ENCODE assay signal across 1 cellular context in the genomic region with DNA sequence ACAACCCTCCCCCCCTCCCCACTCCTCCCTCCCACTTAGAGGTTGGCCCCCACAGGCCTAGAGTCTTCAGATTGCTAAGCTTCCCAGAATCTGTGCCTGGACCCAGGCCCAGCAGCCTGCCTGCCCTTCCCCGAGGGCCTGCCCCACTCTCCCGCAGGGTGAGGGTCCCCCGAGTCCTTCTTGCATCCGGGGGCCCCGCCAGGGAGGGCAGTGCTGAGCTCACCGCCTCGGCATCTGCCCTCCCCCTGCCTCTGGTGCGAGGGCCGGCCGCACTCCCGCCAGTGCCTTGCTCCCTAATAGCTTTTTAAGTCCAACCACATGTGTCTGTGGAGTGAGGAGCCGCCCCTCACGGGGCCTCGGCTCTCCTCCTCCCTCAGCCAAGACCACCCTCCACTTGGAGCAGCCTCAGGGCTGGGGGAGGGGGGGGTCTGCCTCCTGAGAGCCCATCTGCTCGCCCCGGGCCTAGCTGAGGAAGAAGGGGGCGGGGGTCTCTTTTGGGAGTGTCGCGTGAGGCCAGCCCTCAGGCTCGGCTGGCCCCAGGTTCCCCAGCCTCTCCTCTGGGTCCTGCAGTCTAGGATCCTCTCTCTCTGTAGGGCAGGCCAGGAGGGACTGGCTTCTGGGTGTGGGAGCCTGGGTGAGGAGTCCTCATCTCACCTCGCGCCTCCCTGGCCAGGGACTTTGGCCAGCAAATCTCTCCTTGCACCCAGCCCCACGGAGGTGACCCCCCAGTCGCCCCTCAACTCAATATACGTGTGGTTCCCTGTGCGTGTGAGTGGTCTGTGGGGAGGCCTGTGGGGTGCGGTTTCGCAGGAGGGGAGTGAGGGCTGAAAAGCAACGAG.
TF ChIP-seq lines count a peak whose summit lies in the region.

No MANE protein-coding gene starts in this region.

TF ChIP-seq in HEK293, 187 proteins besides CTCF, POLR2A, EP300 and RAD21 (continued from another document):
- TF ChIP-seq, protein P1, sequence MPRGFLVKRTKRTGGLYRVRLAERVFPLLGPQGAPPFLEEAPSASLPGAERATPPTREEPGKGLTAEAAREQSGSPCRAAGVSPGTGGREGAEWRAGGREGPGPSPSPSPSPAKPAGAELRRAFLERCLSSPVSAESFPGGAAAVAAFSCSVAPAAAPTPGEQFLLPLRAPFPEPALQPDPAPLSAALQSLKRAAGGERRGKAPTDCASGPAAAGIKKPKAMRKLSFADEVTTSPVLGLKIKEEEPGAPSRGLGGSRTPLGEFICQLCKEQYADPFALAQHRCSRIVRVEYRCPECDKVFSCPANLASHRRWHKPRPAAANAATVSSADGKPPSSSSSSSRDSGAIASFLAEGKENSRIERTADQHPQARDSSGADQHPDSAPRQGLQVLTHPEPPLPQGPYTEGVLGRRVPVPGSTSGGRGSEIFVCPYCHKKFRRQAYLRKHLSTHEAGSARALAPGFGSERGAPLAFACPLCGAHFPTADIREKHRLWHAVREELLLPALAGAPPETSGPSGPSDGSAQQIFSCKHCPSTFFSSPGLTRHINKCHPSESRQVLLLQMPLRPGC (tag by site-specific recombination; IDR thresholded peaks at IDR 0.05) = no peak
- TF ChIP-seq, protein P2, sequence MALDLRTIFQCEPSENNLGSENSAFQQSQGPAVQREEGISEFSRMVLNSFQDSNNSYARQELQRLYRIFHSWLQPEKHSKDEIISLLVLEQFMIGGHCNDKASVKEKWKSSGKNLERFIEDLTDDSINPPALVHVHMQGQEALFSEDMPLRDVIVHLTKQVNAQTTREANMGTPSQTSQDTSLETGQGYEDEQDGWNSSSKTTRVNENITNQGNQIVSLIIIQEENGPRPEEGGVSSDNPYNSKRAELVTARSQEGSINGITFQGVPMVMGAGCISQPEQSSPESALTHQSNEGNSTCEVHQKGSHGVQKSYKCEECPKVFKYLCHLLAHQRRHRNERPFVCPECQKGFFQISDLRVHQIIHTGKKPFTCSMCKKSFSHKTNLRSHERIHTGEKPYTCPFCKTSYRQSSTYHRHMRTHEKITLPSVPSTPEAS (tag by site-specific recombination; IDR thresholded peaks at IDR 0.05) = no peak
- TF ChIP-seq ZNF76 (tag by site-specific recombination; IDR thresholded peaks at IDR 0.05; ENCODE audit: borderline replicate concordance, low read depth) (no peak), ZNF501 (tag by site-specific recombination; IDR thresholded peaks at IDR 0.05) (no peak), ZNF157 (tag by site-specific recombination; IDR thresholded peaks at IDR 0.05) (no peak), ZNF530 (tag by site-specific recombination; IDR thresholded peaks at IDR 0.05; ENCODE audit: low read depth) (no peak), YY2 (tag by site-specific recombination; IDR thresholded peaks at IDR 0.05) (no peak), ZNF37A (tag by site-specific recombination; IDR thresholded peaks at IDR 0.05) (no peak), HOXA7 (CRISPR knock-in tag; IDR thresholded peaks at IDR 0.05; ENCODE audit: borderline replicate concordance) (no peak), BCL11A (tag by site-specific recombination; IDR thresholded peaks at IDR 0.05; ENCODE audit: low read depth) (no peak), ZNF544 (tag by site-specific recombination; IDR thresholded peaks at IDR 0.05) (no peak), SP2 (tag by site-specific recombination; IDR thresholded peaks at IDR 0.05) (peak; percentile 71), ZNF175 (tag by site-specific recombination; IDR thresholded peaks at IDR 0.05) (no peak), MZF1 (tag by site-specific recombination; IDR thresholded peaks at IDR 0.05; ENCODE audit: borderline replicate concordance) (no peak), KLF10 (tag by site-specific recombination; IDR thresholded peaks at IDR 0.05) (no peak), ZNF768 (tag by site-specific recombination; IDR thresholded peaks at IDR 0.05) (no peak)
- TF ChIP-seq, protein P3, sequence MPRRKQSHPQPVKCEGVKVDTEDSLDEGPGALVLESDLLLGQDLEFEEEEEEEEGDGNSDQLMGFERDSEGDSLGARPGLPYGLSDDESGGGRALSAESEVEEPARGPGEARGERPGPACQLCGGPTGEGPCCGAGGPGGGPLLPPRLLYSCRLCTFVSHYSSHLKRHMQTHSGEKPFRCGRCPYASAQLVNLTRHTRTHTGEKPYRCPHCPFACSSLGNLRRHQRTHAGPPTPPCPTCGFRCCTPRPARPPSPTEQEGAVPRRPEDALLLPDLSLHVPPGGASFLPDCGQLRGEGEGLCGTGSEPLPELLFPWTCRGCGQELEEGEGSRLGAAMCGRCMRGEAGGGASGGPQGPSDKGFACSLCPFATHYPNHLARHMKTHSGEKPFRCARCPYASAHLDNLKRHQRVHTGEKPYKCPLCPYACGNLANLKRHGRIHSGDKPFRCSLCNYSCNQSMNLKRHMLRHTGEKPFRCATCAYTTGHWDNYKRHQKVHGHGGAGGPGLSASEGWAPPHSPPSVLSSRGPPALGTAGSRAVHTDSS (tag by site-specific recombination; IDR thresholded peaks at IDR 0.05) = no peak
- TF ChIP-seq, protein P4, sequence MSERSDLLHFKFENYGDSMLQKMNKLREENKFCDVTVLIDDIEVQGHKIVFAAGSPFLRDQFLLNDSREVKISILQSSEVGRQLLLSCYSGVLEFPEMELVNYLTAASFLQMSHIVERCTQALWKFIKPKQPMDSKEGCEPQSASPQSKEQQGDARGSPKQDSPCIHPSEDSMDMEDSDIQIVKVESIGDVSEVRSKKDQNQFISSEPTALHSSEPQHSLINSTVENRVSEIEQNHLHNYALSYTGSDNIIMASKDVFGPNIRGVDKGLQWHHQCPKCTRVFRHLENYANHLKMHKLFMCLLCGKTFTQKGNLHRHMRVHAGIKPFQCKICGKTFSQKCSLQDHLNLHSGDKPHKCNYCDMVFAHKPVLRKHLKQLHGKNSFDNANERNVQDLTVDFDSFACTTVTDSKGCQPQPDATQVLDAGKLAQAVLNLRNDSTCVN (tag by site-specific recombination; optimal IDR thresholded peaks at IDR 0.05) = peak; percentile 28
- TF ChIP-seq, protein P5, sequence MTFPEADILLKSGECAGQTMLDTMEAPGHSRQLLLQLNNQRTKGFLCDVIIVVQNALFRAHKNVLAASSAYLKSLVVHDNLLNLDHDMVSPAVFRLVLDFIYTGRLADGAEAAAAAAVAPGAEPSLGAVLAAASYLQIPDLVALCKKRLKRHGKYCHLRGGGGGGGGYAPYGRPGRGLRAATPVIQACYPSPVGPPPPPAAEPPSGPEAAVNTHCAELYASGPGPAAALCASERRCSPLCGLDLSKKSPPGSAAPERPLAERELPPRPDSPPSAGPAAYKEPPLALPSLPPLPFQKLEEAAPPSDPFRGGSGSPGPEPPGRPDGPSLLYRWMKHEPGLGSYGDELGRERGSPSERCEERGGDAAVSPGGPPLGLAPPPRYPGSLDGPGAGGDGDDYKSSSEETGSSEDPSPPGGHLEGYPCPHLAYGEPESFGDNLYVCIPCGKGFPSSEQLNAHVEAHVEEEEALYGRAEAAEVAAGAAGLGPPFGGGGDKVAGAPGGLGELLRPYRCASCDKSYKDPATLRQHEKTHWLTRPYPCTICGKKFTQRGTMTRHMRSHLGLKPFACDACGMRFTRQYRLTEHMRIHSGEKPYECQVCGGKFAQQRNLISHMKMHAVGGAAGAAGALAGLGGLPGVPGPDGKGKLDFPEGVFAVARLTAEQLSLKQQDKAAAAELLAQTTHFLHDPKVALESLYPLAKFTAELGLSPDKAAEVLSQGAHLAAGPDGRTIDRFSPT (tag by site-specific recombination; IDR thresholded peaks at IDR 0.05) = peak; percentile 36; the same call in 1 of the 2 replicates
TF ChIP-seq in HEK293: peak in this region for 19.
